9 cellular contexts compared by ENCODE assay signal in genomic region chr19:18496167-18496979, GRCh38. TPM values are rescaled to one million over a fixed set of nuclear protein-coding genes. Genes with fewer than 3 reads are reported as not detected.
DNase-seq lines count a peak whose midpoint lies in the region; ATAC-seq, FAIRE-seq and TF ChIP-seq lines count a peak whose summit lies in the region.
"Had no signal": no experiment of that assay in that cellular context is flagged by ENCODE, and none has a peak within 500 bp of the region (broad histone marks: within the 10 kb centered on the region; RNA-seq: fewer than 3 reads in every experiment).

No MANE protein-coding gene starts in this region.

- peaks cover 39% of the 10 kb centered on the region for H4K20me1 ChIP-seq in GM23248 (ENCODE audit: insufficient read depth)

- no peaks in the 10 kb centered on the region for H3K9me2 ChIP-seq in GM23248 (ENCODE audit: insufficient read depth)

- ATAC-seq in A549: peak; percentile 78; a peak in 5 of 6 replicates
- peak; percentile 92 for ATAC-seq in activated naive CD8-positive, alpha-beta T cell treated with anti-CD3 and anti-CD28 coated beads, Interleukin-2, amount 10 ng/mL, durations not matched to agents 7 days and 5 days (ENCODE audit: low read depth)
- no peak for ATAC-seq in HG03439 (IDR thresholded peaks at IDR 0.05; ENCODE audit: unreplicated experiment)

- peaks cover 100% of the 10 kb centered on the region for H3K79me2 ChIP-seq in GM23248 (ENCODE audit: insufficient read depth)

- H2AFZ ChIP-seq in GM23248: no peak overlapping the region

- TF ChIP-seq RAD21 in A549 (conservative IDR thresholded peaks at IDR 0.05 in 1 of 2, IDR thresholded peaks at IDR 0.05 in 1 of 2): no peak

- peak overlapping the region; percentile 80 for H3K27ac Mint-ChIP-seq in activated naive CD8-positive, alpha-beta T cell treated with anti-CD3 and anti-CD28 coated beads, Interleukin-2, amount 10 ng/mL, durations not matched to agents 7 days and 5 days
- no peak overlapping the region for H3K27ac Mint-ChIP-seq in glutamatergic neuron (ENCODE audit: unreplicated experiment)

- TF ChIP-seq EP300 in A549 (IDR thresholded peaks at IDR 0.05): no peak

- CTCF ChIA-PET in A549 (lab: Yijun Ruan, JAX): interaction anchor here (0.8 to 1.5 kb wide), 5 partner anchors 10 to 86 kb away, joined by 3 to 4 read pairs (median 3); no protein-coding TSS in a partner anchor

- TF ChIP-seq CTCF in A549 (IDR thresholded peaks at IDR 0.05): no peak
- no peak for TF ChIP-seq CTCF in glutamatergic neuron (IDR thresholded peaks at IDR 0.05; ENCODE audit: partially characterized antibody, unreplicated experiment)

- H3K4me1 Mint-ChIP-seq in activated naive CD8-positive, alpha-beta T cell treated with anti-CD3 and anti-CD28 coated beads, Interleukin-2, amount 10 ng/mL, durations not matched to agents 7 days and 5 days: peaks cover 57% of the 10 kb centered on the region
- peaks cover 15% of the 10 kb centered on the region for H3K4me1 Mint-ChIP-seq in glutamatergic neuron (ENCODE audit: low read depth, unreplicated experiment)

- FAIRE-seq in A549 (lab: Jason Lieb, UNC): no peak
- FAIRE-seq: colon had no signal

- POLR2A ChIA-PET in A549 (lab: Yijun Ruan, JAX): no interaction called here
- POLR2A ChIA-PET in activated naive CD8-positive, alpha-beta T cell treated with anti-CD3 and anti-CD28 coated beads, Interleukin-2, amount 10 ng/mL, durations not matched to agents 7 days and 5 days (lab: Charles Lee): interaction anchor here (0.9 to 2.6 kb wide), 8 partner anchors 8 to 204 kb away, joined by 4 to 25 read pairs (median 5); partner anchors contain the start of genes ELL and UBA52

- 69% methylated on average over 11 of the region's 11 CpGs for WGBS in A549 (ENCODE audit: missing lambda C conversion rate)
- WGBS in GM23248 (ENCODE audit: low coverage in 1 of 2, low lambda C conversion rate in 2 of 2, missing lambda C conversion rate in 2 of 2), 2 experiments: 54 to 55% methylated on average over 11 of the region's 11 CpGs
- 81 to 85% methylated on average over 7 of the region's 11 CpGs for WGBS in mesodermal cell (ENCODE audit: insufficient coverage in 2 of 2), 2 experiments

- H3K9me3 Mint-ChIP-seq in activated naive CD8-positive, alpha-beta T cell treated with anti-CD3 and anti-CD28 coated beads, Interleukin-2, amount 10 ng/mL, durations not matched to agents 7 days and 5 days: no peaks in the 10 kb centered on the region
- H3K9me3 Mint-ChIP-seq in glutamatergic neuron (ENCODE audit: unreplicated experiment): peaks cover 10% of the 10 kb centered on the region

- no peaks in the 10 kb centered on the region for H3K27me3 ChIP-seq in GM23248 (replicated peaks; ENCODE audit: insufficient read depth)

- in situ Hi-C loops in GM23248 (cut with MboI): no loop called here

- H3K4me1 ChIP-seq in A549 (peaks cover 12% of the 10 kb centered on the region), GM23248 (ENCODE audit: insufficient read depth) (peaks cover 32% of the 10 kb centered on the region), mesodermal cell (ENCODE audit: control insufficient read depth, insufficient read depth, low read length, poor library complexity, severe bottlenecking) (peaks cover 17% of the 10 kb centered on the region)

- H3K9me3 ChIP-seq in A549: no peaks in the 10 kb centered on the region
- no peaks in the 10 kb centered on the region for H3K9me3 ChIP-seq in GM23248 (ENCODE audit: low read depth)
- H3K9me3 ChIP-seq in mesodermal cell (ENCODE audit: control insufficient read depth, low read length): no peaks in the 10 kb centered on the region

- H3K9ac ChIP-seq in GM23248: peak overlapping the region; percentile 41; the same call in 1 of the 2 replicates

- H3K36me3 ChIP-seq in GM23248 (ENCODE audit: low read depth): no peaks in the 10 kb centered on the region
- no peaks in the 10 kb centered on the region for H3K36me3 ChIP-seq in mesodermal cell (ENCODE audit: control insufficient read depth, insufficient read depth, low read length)

- peak overlapping the region; percentile 46 for H3K4me3 Mint-ChIP-seq in activated naive CD8-positive, alpha-beta T cell treated with anti-CD3 and anti-CD28 coated beads, Interleukin-2, amount 10 ng/mL, durations not matched to agents 7 days and 5 days
- H3K4me3 Mint-ChIP-seq in glutamatergic neuron (ENCODE audit: unreplicated experiment): no peak overlapping the region

- no peaks in the 10 kb centered on the region for H3K36me3 Mint-ChIP-seq in activated naive CD8-positive, alpha-beta T cell treated with anti-CD3 and anti-CD28 coated beads, Interleukin-2, amount 10 ng/mL, durations not matched to agents 7 days and 5 days
- H3K36me3 Mint-ChIP-seq in glutamatergic neuron (ENCODE audit: unreplicated experiment): no peaks in the 10 kb centered on the region

- no peaks in the 10 kb centered on the region for H3K27me3 Mint-ChIP-seq in activated naive CD8-positive, alpha-beta T cell treated with anti-CD3 and anti-CD28 coated beads, Interleukin-2, amount 10 ng/mL, durations not matched to agents 7 days and 5 days
- H3K27me3 Mint-ChIP-seq in glutamatergic neuron (ENCODE audit: unreplicated experiment): peaks cover 8% of the 10 kb centered on the region

- H3K4me3 ChIP-seq in A549: no peak overlapping the region
- 0 out of 2 replicates have a peak overlapping the region, but pooled peaks have one; percentile 3 for H3K4me3 ChIP-seq in GM23248
- H3K4me3 ChIP-seq in mesodermal cell (ENCODE audit: extremely low read depth, insufficient read depth, low read length, poor library complexity, severe bottlenecking): no peak overlapping the region

- peak overlapping the region; percentile 12; the same call in 1 of the 3 replicates for H3K4me2 ChIP-seq in A549
- peak overlapping the region; percentile 2 for H3K4me2 ChIP-seq in GM23248 (ENCODE audit: unreplicated experiment)

- DNase-seq in A549 (ENCODE audit: low read depth in 1 of 2, low spot score in 1 of 2): peak in 1 of 2 experiments; percentile 28
- peak; percentile 91 for DNase-seq in GM23248
- peak; percentile 79 for DNase-seq in SKM-1 (lab: John Stamatoyannopoulos, UW; ENCODE audit: unreplicated experiment)
- DNase-seq in activated naive CD8-positive, alpha-beta T cell treated with anti-CD3 and anti-CD28 coated beads, Interleukin-2, amount 10 ng/mL, durations not matched to agents 7 days and 5 days: no peak
- DNase-seq in glutamatergic neuron: no peak
- DNase-seq in NCI-H2227 (lab: John Stamatoyannopoulos, UW; ENCODE audit: unreplicated experiment): no peak

- no peak for TF ChIP-seq POLR2A in A549 (IDR thresholded peaks at IDR 0.05; ENCODE audit: low read length)

- H3F3A ChIP-seq in GM23248 (ENCODE audit: insufficient read depth): peaks cover 16% of the 10 kb centered on the region

- H3K27ac ChIP-seq in A549: peak overlapping the region in 1 of 2 experiments; percentile 65; a peak in 2 of 6 replicates
- peak overlapping the region; percentile 59 for H3K27ac ChIP-seq in GM23248
- peak overlapping the region; percentile 23 for H3K27ac ChIP-seq in mesodermal cell (ENCODE audit: low read depth, low read length, severe bottlenecking)

TF ChIP-seq in A549, 52 proteins besides CTCF, POLR2A, EP300 and RAD21 (continues in another document):
- TF ChIP-seq TFCP2L1 (CRISPR knock-in tag; IDR thresholded peaks at IDR 0.05): no peak
- TF ChIP-seq RFX5 (IDR thresholded peaks at IDR 0.05): no peak
- no peak for TF ChIP-seq RNF2 (IDR thresholded peaks at IDR 0.05; ENCODE audit: borderline replicate concordance, low read depth)

RNA-seq across cellular contexts. Expression of gene ELL, which starts 25.5 kb away (rescaled TPM):
- polyA plus RNA-seq in A549 (2011; rRNA removed): 1.1 and 1.6 TPM in 2 replicates
- polyA plus RNA-seq in A549 (2012; cell fraction: cytosol; rRNA removed): 4.1 and 5.9 TPM in 2 replicates
- polyA plus RNA-seq in A549 (2012; cell fraction: nucleus; rRNA removed): 10.6 and 18.2 TPM in 2 replicates
- polyA plus RNA-seq in A549 (2017; fragmentation: RNase III; extraction: RNeasy Plus Mini Kit Qiagen cat#74134 plus additional on column Dnase treatment): 3.6 to 3.8 TPM (median 3.7 TPM) in 3 replicates
- 2.4 and 3.6 TPM in 2 replicates for polyA minus RNA-seq in A549 (2011; rRNA and poly(A)+ RNA removed)
- 22.1 and 24.2 TPM in 2 replicates for total RNA-seq in GM23248 (2014; rRNA removed; shearing (Covaris generic))
- 16.4 and 17.1 TPM in 2 replicates for polyA plus RNA-seq in GM23248 (2016; fragmentation: Nextera tagmentation; extraction: Ambion mirVana)
- total RNA-seq in activated naive CD8-positive, alpha-beta T cell treated with anti-CD3 and anti-CD28 coated beads, Interleukin-2, amount 10 ng/mL, durations not matched to agents 7 days and 5 days: 10 to 100 TPM; 28.5 to 31.2 TPM
- 8.6 TPM for polyA plus RNA-seq in mesodermal cell (2013, experiment 1 of 2)
- polyA plus RNA-seq in mesodermal cell (2013, experiment 2 of 2): 9.1 TPM
- total RNA-seq in glutamatergic neuron (ENCODE audit: unreplicated experiment): 11.6 TPM

RNA-seq across cellular contexts. Expression of gene FKBP8, which starts 47.0 kb away (rescaled TPM):
- polyA plus RNA-seq in A549 (2011; rRNA removed): 53.3 and 56.1 TPM in 2 replicates
- polyA plus RNA-seq in A549 (2012; cell fraction: cytosol; rRNA removed): 146 and 183 TPM in 2 replicates
- polyA plus RNA-seq in A549 (2012; cell fraction: nucleus; rRNA removed): 128 and 154 TPM in 2 replicates
- polyA plus RNA-seq in A549 (2017; fragmentation: RNase III; extraction: RNeasy Plus Mini Kit Qiagen cat#74134 plus additional on column Dnase treatment): 97.0 to 124 TPM (median 123 TPM) in 3 replicates
- polyA minus RNA-seq in A549 (2011; rRNA and poly(A)+ RNA removed): 28.0 and 45.2 TPM in 2 replicates
- 419 and 466 TPM in 2 replicates for total RNA-seq in GM23248 (2014; rRNA removed; shearing (Covaris generic))
- polyA plus RNA-seq in GM23248 (2016; fragmentation: Nextera tagmentation; extraction: Ambion mirVana): 195 and 208 TPM in 2 replicates
- 100 to 1,000 TPM; 261 to 275 TPM for total RNA-seq in activated naive CD8-positive, alpha-beta T cell treated with anti-CD3 and anti-CD28 coated beads, Interleukin-2, amount 10 ng/mL, durations not matched to agents 7 days and 5 days
- 225 TPM for polyA plus RNA-seq in mesodermal cell (2013, experiment 1 of 2)
- 200 TPM for polyA plus RNA-seq in mesodermal cell (2013, experiment 2 of 2)
- 203 TPM for total RNA-seq in glutamatergic neuron (ENCODE audit: unreplicated experiment)

RNA-seq across cellular contexts. Expression of gene ISYNA1, which starts 58.4 kb away (rescaled TPM):
- polyA plus RNA-seq in A549 (2011; rRNA removed): 17.6 and 18.0 TPM in 2 replicates
- polyA plus RNA-seq in A549 (2012; cell fraction: cytosol; rRNA removed): 43.0 and 56.5 TPM in 2 replicates
- 199 and 307 TPM in 2 replicates for polyA plus RNA-seq in A549 (2012; cell fraction: nucleus; rRNA removed)
- 48.5 to 71.0 TPM (median 60.7 TPM) in 3 replicates for polyA plus RNA-seq in A549 (2017; fragmentation: RNase III; extraction: RNeasy Plus Mini Kit Qiagen cat#74134 plus additional on column Dnase treatment)
- polyA minus RNA-seq in A549 (2011; rRNA and poly(A)+ RNA removed): 17.4 and 29.8 TPM in 2 replicates
- 5.5 and 8.9 TPM in 2 replicates for total RNA-seq in GM23248 (2014; rRNA removed; shearing (Covaris generic))
- 12.3 and 17.2 TPM in 2 replicates for polyA plus RNA-seq in GM23248 (2016; fragmentation: Nextera tagmentation; extraction: Ambion mirVana)
- 10 to 100 TPM; 39.6 to 43.4 TPM for total RNA-seq in activated naive CD8-positive, alpha-beta T cell treated with anti-CD3 and anti-CD28 coated beads, Interleukin-2, amount 10 ng/mL, durations not matched to agents 7 days and 5 days
- 302 TPM for polyA plus RNA-seq in mesodermal cell (2013, experiment 1 of 2)
- polyA plus RNA-seq in mesodermal cell (2013, experiment 2 of 2): 255 TPM
- 111 TPM for total RNA-seq in glutamatergic neuron (ENCODE audit: unreplicated experiment)

Comparison
In these comparisons a context has a peak if more than half of its experiments do, and no peak if none do; other contexts are left out.
1. DNase-seq: peak in GM23248 (single experiment) and SKM-1 (single experiment); none in activated naive CD8-positive, alpha-beta T cell treated with anti-CD3 and anti-CD28 coated beads, Interleukin-2, amount 10 ng/mL, durations not matched to agents 7 days and 5 days (single experiment), glutamatergic neuron (single experiment) and NCI-H2227 (single experiment).